ENCODE assay signal across 2 cellular contexts in the genomic region with DNA sequence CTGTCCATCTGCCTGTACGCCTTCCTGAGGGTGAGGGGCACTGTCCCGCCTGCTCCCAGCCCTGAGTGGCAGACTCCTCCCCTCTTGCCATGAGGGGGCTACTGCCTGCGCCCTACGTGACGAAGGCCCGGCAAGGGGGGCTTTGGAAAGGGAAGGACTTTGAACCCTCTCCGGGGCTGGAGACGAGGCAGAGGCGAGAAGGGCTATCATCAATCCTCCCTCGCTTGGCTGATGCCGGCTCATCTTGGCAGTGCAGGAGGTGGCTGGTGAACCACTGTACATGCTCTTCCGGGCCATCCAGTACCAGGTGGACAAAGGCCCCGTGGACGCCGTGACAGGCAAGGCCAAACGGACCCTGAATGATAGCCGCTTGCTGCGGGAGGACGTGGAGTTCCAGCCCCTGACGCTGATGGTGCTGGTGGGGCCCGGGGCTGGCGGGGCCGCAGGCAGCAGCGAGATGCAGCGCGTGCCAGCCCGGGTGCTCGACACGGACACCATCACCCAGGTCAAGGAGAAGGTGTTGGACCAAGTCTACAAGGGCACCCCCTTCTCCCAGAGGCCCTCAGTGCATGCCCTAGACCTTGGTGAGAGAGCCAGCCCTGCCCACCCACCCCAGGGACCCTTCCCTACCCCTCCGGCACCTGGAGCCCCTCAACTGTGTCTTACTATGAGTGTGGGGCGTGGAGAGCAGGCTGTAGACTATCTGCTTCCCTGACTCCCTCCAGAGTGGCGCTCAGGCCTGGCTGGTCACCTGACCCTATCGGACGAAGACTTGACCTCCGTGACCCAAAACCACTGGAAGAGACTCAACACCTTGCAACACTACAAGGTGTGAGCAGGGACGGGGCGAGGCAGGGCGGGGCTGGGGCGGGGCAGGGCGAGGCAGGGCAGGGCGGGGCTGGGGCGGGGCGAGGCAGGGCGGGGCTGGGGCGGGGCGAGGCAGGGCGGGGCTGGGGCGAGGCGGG.
TF ChIP-seq lines count a peak whose summit lies in the region.

No MANE protein-coding gene starts in this region.

TF ChIP-seq in SK-N-SH, 30 proteins besides CTCF, POLR2A, EP300 and RAD21 (continued from another document):
- TF ChIP-seq IRF3 (IDR thresholded peaks at IDR 0.05; ENCODE audit: low read depth, low read length) (no peak), USF2 (IDR thresholded peaks at IDR 0.05; ENCODE audit: borderline replicate concordance, low read depth, low read length) (no peak), EZH2phosphoT487 (IDR thresholded peaks at IDR 0.05; ENCODE audit: borderline replicate concordance, low read depth) (no peak), TEAD4 (IDR thresholded peaks at IDR 0.05; ENCODE audit: borderline replicate concordance, insufficient read depth) (no peak), NRF1 (IDR thresholded peaks at IDR 0.05; ENCODE audit: low read depth, low read length) (no peak), TCF12 (IDR thresholded peaks at IDR 0.05) (no peak), RXRA (IDR thresholded peaks at IDR 0.05; ENCODE audit: borderline replicate concordance, low read depth) (no peak), RFX5 (IDR thresholded peaks at IDR 0.05; ENCODE audit: low read length) (no peak), NFIC (IDR thresholded peaks at IDR 0.05; ENCODE audit: borderline replicate concordance) (no peak), SMC3 (IDR thresholded peaks at IDR 0.05; ENCODE audit: low read depth, low read length) (no peak)

TF ChIP-seq in SK-N-SH treated with all-trans-retinoic acid at 6 μM for 48 hours, 23 proteins besides CTCF, POLR2A, EP300 and RAD21 (continued from another document):
- TF ChIP-seq, protein P1, sequence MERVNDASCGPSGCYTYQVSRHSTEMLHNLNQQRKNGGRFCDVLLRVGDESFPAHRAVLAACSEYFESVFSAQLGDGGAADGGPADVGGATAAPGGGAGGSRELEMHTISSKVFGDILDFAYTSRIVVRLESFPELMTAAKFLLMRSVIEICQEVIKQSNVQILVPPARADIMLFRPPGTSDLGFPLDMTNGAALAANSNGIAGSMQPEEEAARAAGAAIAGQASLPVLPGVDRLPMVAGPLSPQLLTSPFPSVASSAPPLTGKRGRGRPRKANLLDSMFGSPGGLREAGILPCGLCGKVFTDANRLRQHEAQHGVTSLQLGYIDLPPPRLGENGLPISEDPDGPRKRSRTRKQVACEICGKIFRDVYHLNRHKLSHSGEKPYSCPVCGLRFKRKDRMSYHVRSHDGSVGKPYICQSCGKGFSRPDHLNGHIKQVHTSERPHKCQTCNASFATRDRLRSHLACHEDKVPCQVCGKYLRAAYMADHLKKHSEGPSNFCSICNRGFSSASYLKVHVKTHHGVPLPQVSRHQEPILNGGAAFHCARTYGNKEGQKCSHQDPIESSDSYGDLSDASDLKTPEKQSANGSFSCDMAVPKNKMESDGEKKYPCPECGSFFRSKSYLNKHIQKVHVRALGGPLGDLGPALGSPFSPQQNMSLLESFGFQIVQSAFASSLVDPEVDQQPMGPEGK (CRISPR knock-in tag; IDR thresholded peaks at IDR 0.05; ENCODE audit: borderline replicate concordance) = no peak
- no peak for TF ChIP-seq RARB (CRISPR knock-in tag; IDR thresholded peaks at IDR 0.05)
- TF ChIP-seq POU6F1 (CRISPR knock-in tag; IDR thresholded peaks at IDR 0.05; ENCODE audit: borderline replicate concordance, low read depth) = no peak
- no peak for TF ChIP-seq ZC3H10 (CRISPR knock-in tag; IDR thresholded peaks at IDR 0.05)
- TF ChIP-seq CSDC2 (CRISPR knock-in tag; IDR thresholded peaks at IDR 0.05) = no peak
- TF ChIP-seq ZFP30 (CRISPR knock-in tag; IDR thresholded peaks at IDR 0.05) = no peak
- TF ChIP-seq PPARA (CRISPR knock-in tag; IDR thresholded peaks at IDR 0.05; ENCODE audit: borderline replicate concordance) = no peak
- TF ChIP-seq, protein P2, sequence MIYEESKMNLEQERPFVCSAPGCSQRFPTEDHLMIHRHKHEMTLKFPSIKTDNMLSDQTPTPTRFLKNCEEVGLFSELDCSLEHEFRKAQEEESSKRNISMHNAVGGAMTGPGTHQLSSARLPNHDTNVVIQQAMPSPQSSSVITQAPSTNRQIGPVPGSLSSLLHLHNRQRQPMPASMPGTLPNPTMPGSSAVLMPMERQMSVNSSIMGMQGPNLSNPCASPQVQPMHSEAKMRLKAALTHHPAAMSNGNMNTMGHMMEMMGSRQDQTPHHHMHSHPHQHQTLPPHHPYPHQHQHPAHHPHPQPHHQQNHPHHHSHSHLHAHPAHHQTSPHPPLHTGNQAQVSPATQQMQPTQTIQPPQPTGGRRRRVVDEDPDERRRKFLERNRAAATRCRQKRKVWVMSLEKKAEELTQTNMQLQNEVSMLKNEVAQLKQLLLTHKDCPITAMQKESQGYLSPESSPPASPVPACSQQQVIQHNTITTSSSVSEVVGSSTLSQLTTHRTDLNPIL (CRISPR knock-in tag; IDR thresholded peaks at IDR 0.05; ENCODE audit: low read depth) = no peak
- no peak for TF ChIP-seq GLIS3 (CRISPR knock-in tag; IDR thresholded peaks at IDR 0.05)
- TF ChIP-seq ZNF565 (CRISPR knock-in tag; conservative IDR thresholded peaks at IDR 0.05; ENCODE audit: low read depth) = no peak
- TF ChIP-seq ZNF70 (CRISPR knock-in tag; IDR thresholded peaks at IDR 0.05) = no peak
